In genomic region chr22:27919943-27920755, GRCh38 we compare ENCODE assay signal across 7 cellular contexts. TPM values are rescaled to one million over a fixed set of nuclear protein-coding genes. Genes with fewer than 3 reads are reported as not detected.
A peak's percentile ranks its signal among the peaks of the same experiment; 100 is the strongest.
DNase-seq lines count a peak whose midpoint lies in the region; ATAC-seq and TF ChIP-seq lines count a peak whose summit lies in the region.

No MANE protein-coding gene starts in this region.

- peak overlapping the region; percentile 89 for H3K9ac ChIP-seq in KMS-11

- TF ChIP-seq CTCF in GM06990 (IDR thresholded peaks at IDR 0.05; ENCODE audit: insufficient read depth, low read length, poor library complexity, severe bottlenecking) (no peak), KMS-11 (conservative IDR thresholded peaks at IDR 0.05; ENCODE audit: low read depth, low read length) (no peak), glutamatergic neuron (IDR thresholded peaks at IDR 0.05; ENCODE audit: partially characterized antibody, unreplicated experiment) (no peak), ovary (IDR thresholded peaks at IDR 0.05) (peak in 1 of 3 donors; percentile 9)

- H3K27ac Mint-ChIP-seq in activated T-helper 1 cell treated with anti-CD3 and anti-CD28 coated beads, Interleukin-12 subunit alpha, Interleukin-12 subunit beta, Interleukin-2, Interleukin-4 antibody, amounts not matched to agents 30 ng/mL and 10 ng/mL and 1 ng/mL, durations not matched to agents 14 hours and 24 hours and 36 hours = peak overlapping the region; percentile 100
- H3K27ac Mint-ChIP-seq in glutamatergic neuron (ENCODE audit: unreplicated experiment) = peak overlapping the region; percentile 93

- peak; percentile 30 for ATAC-seq in GM21717 (IDR thresholded peaks at IDR 0.05; ENCODE audit: unreplicated experiment)

- H3K79me2 ChIP-seq in KMS-11 (ENCODE audit: insufficient read depth, low read depth) = peaks cover 60% of the 10 kb centered on the region

- no peaks in the 10 kb centered on the region for H3K9me3 Mint-ChIP-seq in activated T-helper 1 cell treated with anti-CD3 and anti-CD28 coated beads, Interleukin-12 subunit alpha, Interleukin-12 subunit beta, Interleukin-2, Interleukin-4 antibody, amounts not matched to agents 30 ng/mL and 10 ng/mL and 1 ng/mL, durations not matched to agents 14 hours and 24 hours and 36 hours
- peaks cover 17% of the 10 kb centered on the region for H3K9me3 Mint-ChIP-seq in glutamatergic neuron (ENCODE audit: unreplicated experiment)

- no peaks in the 10 kb centered on the region for H3K9me3 ChIP-seq in ovary

- H3K4me2 ChIP-seq in KMS-11 = peak overlapping the region; percentile 89

- H3K36me3 Mint-ChIP-seq in activated T-helper 1 cell treated with anti-CD3 and anti-CD28 coated beads, Interleukin-12 subunit alpha, Interleukin-12 subunit beta, Interleukin-2, Interleukin-4 antibody, amounts not matched to agents 30 ng/mL and 10 ng/mL and 1 ng/mL, durations not matched to agents 14 hours and 24 hours and 36 hours (ENCODE audit: low read depth) = peaks cover 30% of the 10 kb centered on the region
- no peaks in the 10 kb centered on the region for H3K36me3 Mint-ChIP-seq in glutamatergic neuron (ENCODE audit: unreplicated experiment)

- peak overlapping the region; percentile 74 for H2AFZ ChIP-seq in KMS-11 (ENCODE audit: low read depth)

- H3K4me1 Mint-ChIP-seq in activated T-helper 1 cell treated with anti-CD3 and anti-CD28 coated beads, Interleukin-12 subunit alpha, Interleukin-12 subunit beta, Interleukin-2, Interleukin-4 antibody, amounts not matched to agents 30 ng/mL and 10 ng/mL and 1 ng/mL, durations not matched to agents 14 hours and 24 hours and 36 hours (ENCODE audit: low read depth) = peaks cover 57% of the 10 kb centered on the region
- H3K4me1 Mint-ChIP-seq in glutamatergic neuron (ENCODE audit: low read depth, unreplicated experiment) = peaks cover 14% of the 10 kb centered on the region

- TF ChIP-seq EP300 in ovary (IDR thresholded peaks at IDR 0.05) = no peak

- H3K4me3 ChIP-seq in GM06990 (replicated peaks; ENCODE audit: low read depth, low read length) (peak overlapping the region; percentile 64), KMS-11 (IDR thresholded peaks at IDR 0.05; ENCODE audit: insufficient read depth, low read depth, low read length) (peak overlapping the region; percentile 58), ovary (peak overlapping the region; percentile 55)

- WGBS in ovary, 3 donors = 20 to 26% (median 25%) methylated on average over 12 of the region's 12 CpGs

- peaks cover 25% of the 10 kb centered on the region for H4K20me1 ChIP-seq in KMS-11 (ENCODE audit: insufficient read depth)

- TF ChIP-seq POLR2A in ovary (IDR thresholded peaks at IDR 0.05) = peak; percentile 27

- H3K27me3 Mint-ChIP-seq in activated T-helper 1 cell treated with anti-CD3 and anti-CD28 coated beads, Interleukin-12 subunit alpha, Interleukin-12 subunit beta, Interleukin-2, Interleukin-4 antibody, amounts not matched to agents 30 ng/mL and 10 ng/mL and 1 ng/mL, durations not matched to agents 14 hours and 24 hours and 36 hours (ENCODE audit: insufficient read depth) = peaks cover 5% of the 10 kb centered on the region
- peaks cover 12% of the 10 kb centered on the region for H3K27me3 Mint-ChIP-seq in glutamatergic neuron (ENCODE audit: unreplicated experiment)

- H3K36me3 ChIP-seq in GM06990 (ENCODE audit: control insufficient read depth, insufficient read depth, low read length) (no peaks in the 10 kb centered on the region; the same call in 1 of the 2 replicates), KMS-11 (ENCODE audit: insufficient read depth) (no peaks in the 10 kb centered on the region), ovary (no peaks in the 10 kb centered on the region)

- intact Hi-C loops in activated T-helper 1 cell treated with anti-CD3 and anti-CD28 coated beads, Interleukin-12 subunit alpha, Interleukin-12 subunit beta, Interleukin-2, Interleukin-4 antibody, amounts not matched to agents 30 ng/mL and 10 ng/mL and 1 ng/mL, durations not matched to agents 14 hours and 24 hours and 36 hours (cut with micrococcal nuclease) = loop anchor here (1.0 to 5.0 kb wide), 7 partner anchors 15 to 1488 kb away; partner anchors contain the start of genes EWSR1 and HSCB
- intact Hi-C loops in ovary (cut with DNase I) = no loop called here

- H3K4me3 Mint-ChIP-seq in activated T-helper 1 cell treated with anti-CD3 and anti-CD28 coated beads, Interleukin-12 subunit alpha, Interleukin-12 subunit beta, Interleukin-2, Interleukin-4 antibody, amounts not matched to agents 30 ng/mL and 10 ng/mL and 1 ng/mL, durations not matched to agents 14 hours and 24 hours and 36 hours = peak overlapping the region; percentile 99
- peak overlapping the region; percentile 90 for H3K4me3 Mint-ChIP-seq in glutamatergic neuron (ENCODE audit: unreplicated experiment)

- H3K27me3 ChIP-seq in GM06990 (replicated peaks; ENCODE audit: control insufficient read depth, insufficient read depth, low read length) (no peaks in the 10 kb centered on the region), KMS-11 (ENCODE audit: insufficient read depth, low read depth) (no peaks in the 10 kb centered on the region), ovary (no peaks in the 10 kb centered on the region)

- H3K27ac ChIP-seq in KMS-11 (peak overlapping the region; percentile 64), ovary (peak overlapping the region; percentile 87 to 93)

- peaks cover 44% of the 10 kb centered on the region for H3K4me1 ChIP-seq in KMS-11 (ENCODE audit: low read depth, poor library complexity, severe bottlenecking)
- H3K4me1 ChIP-seq in ovary (ENCODE audit: insufficient read depth) = peaks cover 6% of the 10 kb centered on the region

- DNase-seq in GM06990 (ENCODE audit: extremely low read depth, insufficient read length) = no peak
- DNase-seq in activated T-helper 1 cell treated with anti-CD3 and anti-CD28 coated beads, Interleukin-12 subunit alpha, Interleukin-12 subunit beta, Interleukin-2, Interleukin-4 antibody, amounts not matched to agents 30 ng/mL and 10 ng/mL and 1 ng/mL, durations not matched to agents 14 hours and 24 hours and 36 hours (ENCODE audit: low spot score) = no peak
- DNase-seq in glutamatergic neuron = no peak
- peak in 3 of 5 donors; percentile 20 to 57 (median 25) for DNase-seq in ovary
- no peak for DNase-seq in NCI-H128 (lab: John Stamatoyannopoulos, UW; ENCODE audit: unreplicated experiment)

RNA-seq across cellular contexts. Expression of gene PITPNB, which starts 1.1 kb away (rescaled TPM):
- 153 and 154 TPM in 2 replicates for total RNA-seq in activated T-helper 1 cell treated with anti-CD3 and anti-CD28 coated beads, Interleukin-12 subunit alpha, Interleukin-12 subunit beta, Interleukin-2, Interleukin-4 antibody, amounts not matched to agents 30 ng/mL and 10 ng/mL and 1 ng/mL, durations not matched to agents 14 hours and 24 hours and 36 hours
- total RNA-seq in glutamatergic neuron (ENCODE audit: unreplicated experiment) (66.6 TPM), ovary (10 to 100 TPM; 36.1 to 70.3 (median 60.9) TPM)
- 10 to 100 TPM; 26.6 to 77.2 TPM for polyA plus RNA-seq in ovary

Comparison
In these comparisons a context has a peak if more than half of its experiments do, and no peak if none do; other contexts are left out.
1. DNase-seq: peak in ovary (3 of 5); none in GM06990 (single experiment), activated T-helper 1 cell treated with anti-CD3 and anti-CD28 coated beads, Interleukin-12 subunit alpha, Interleukin-12 subunit beta, Interleukin-2, Interleukin-4 antibody, amounts not matched to agents 30 ng/mL and 10 ng/mL and 1 ng/mL, durations not matched to agents 14 hours and 24 hours and 36 hours (single experiment), glutamatergic neuron (single experiment) and NCI-H128 (single experiment).
2. Peak in every context shown above with its lines, with median percentiles within 50 percentile points of each other: H3K4me3 ChIP-seq.